20 cellular contexts compared by ENCODE assay signal in the genomic region with DNA sequence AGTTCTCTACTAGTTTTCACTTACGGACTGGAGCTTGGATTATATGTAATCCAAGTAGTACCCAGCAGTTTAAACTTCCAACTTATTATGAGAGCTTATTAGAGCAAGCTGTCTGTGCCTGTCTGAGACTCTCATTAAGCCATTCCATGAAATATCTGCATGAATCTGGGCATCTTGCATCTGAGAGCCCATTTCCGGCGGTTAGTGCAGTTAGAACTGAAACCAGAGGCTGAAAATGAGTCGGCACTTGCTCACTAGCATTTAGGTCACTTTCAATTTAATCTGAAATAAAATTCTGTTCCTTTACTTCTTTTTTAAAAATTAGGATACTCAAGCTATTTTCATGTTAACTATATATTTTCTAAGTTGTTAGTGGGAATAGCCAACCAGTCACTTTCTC.
"Had no signal": no experiment of that assay in that cellular context is flagged by ENCODE, and none has a peak within 500 bp of the region (broad histone marks: within the 10 kb centered on the region; RNA-seq: fewer than 3 reads in every experiment).

No MANE protein-coding gene starts in this region.

- H3K27ac Mint-ChIP-seq: activated CD8-positive, alpha-beta memory T cell treated with anti-CD3 and anti-CD28 coated beads, Interleukin-2, amount 10 ng/mL, durations not matched to agents 7 days and 5 days; activated naive CD4-positive, alpha-beta T cell treated with anti-CD3 and anti-CD28 coated beads, Interleukin-2, amount 50 U/mL, for 24 hours; activated T-cell treated with anti-CD3 and anti-CD28 coated beads, Interleukin-2, amount 50 U/mL, for 24 hours; nephron progenitor cell had no signal

- H3K9me3 Mint-ChIP-seq: activated naive CD4-positive, alpha-beta T cell treated with anti-CD3 and anti-CD28 coated beads, Interleukin-2, amount 50 U/mL, for 24 hours; activated T-cell treated with anti-CD3 and anti-CD28 coated beads, Interleukin-2, amount 50 U/mL, for 24 hours; central memory CD8-positive, alpha-beta T cell; nephron progenitor cell had no signal

- H3K27me3 ChIP-seq: body of pancreas, upper lobe of right lung had no signal

- H3K4me3 Mint-ChIP-seq: activated CD8-positive, alpha-beta memory T cell treated with anti-CD3 and anti-CD28 coated beads, Interleukin-2, amount 10 ng/mL, durations not matched to agents 7 days and 5 days; activated naive CD4-positive, alpha-beta T cell treated with anti-CD3 and anti-CD28 coated beads, Interleukin-2, amount 50 U/mL, for 24 hours; activated T-cell treated with anti-CD3 and anti-CD28 coated beads, Interleukin-2, amount 50 U/mL, for 24 hours; central memory CD8-positive, alpha-beta T cell; nephron progenitor cell had no signal

- H3K36me3 ChIP-seq: upper lobe of right lung had no signal

- ATAC-seq: activated CD4-positive, CD25-positive, alpha-beta regulatory T cell treated with anti-CD3 and anti-CD28 coated beads, Interleukin-2, amount 50 U/mL, for 24 hours; activated CD8-positive, alpha-beta memory T cell treated with anti-CD3 and anti-CD28 coated beads, Interleukin-2, amount 10 ng/mL, durations not matched to agents 7 days and 5 days; body of pancreas; left ventricle myocardium superior; psoas muscle; sciatic nerve; stimulated activated naive CD8-positive, alpha-beta T cell treated with anti-CD3 and anti-CD28 coated beads, Interleukin-15, Interleukin-2, amounts not matched to agents 100 U/mL and 50 U/mL, for 24 hours; upper lobe of right lung had no signal

- DNase-seq: activated CD4-positive, alpha-beta T cell treated with anti-CD3 and anti-CD28 coated beads, Interleukin-2, amount 50 U/mL, for 48 hours; activated CD8-positive, alpha-beta memory T cell treated with anti-CD3 and anti-CD28 coated beads, Interleukin-2, amount 10 ng/mL, durations not matched to agents 7 days and 5 days; activated effector memory CD4-positive, alpha-beta T cell treated with Interleukin-2 at 50 U/mL for 16 hours; activated T-cell treated with anti-CD3 and anti-CD28 coated beads, Interleukin-2, amount 50 U/mL, for 24 hours; body of pancreas; cortex of kidney; effector memory CD4-positive, alpha-beta T cell; kidney; left ventricle myocardium superior; mesendoderm; nephron progenitor cell; psoas muscle; stimulated activated CD4-positive, alpha-beta T cell treated with anti-CD3 and anti-CD28 coated beads, Interleukin-12 subunit alpha, Interleukin-12 subunit beta, amount 100 ng/mL, for 4 hours; stimulated activated naive CD8-positive, alpha-beta T cell treated with anti-CD3 and anti-CD28 coated beads, Interleukin-15, Interleukin-2, amounts not matched to agents 100 U/mL and 50 U/mL, for 24 hours; upper lobe of right lung had no signal

- H2AFZ ChIP-seq: hepatocyte had no signal

- H3K4me1 ChIP-seq: body of pancreas, psoas muscle, upper lobe of right lung had no signal

- H3K4me2 ChIP-seq: hepatocyte had no signal

- H3K79me2 ChIP-seq: hepatocyte had no signal

- H3K4me1 Mint-ChIP-seq: activated CD8-positive, alpha-beta memory T cell treated with anti-CD3 and anti-CD28 coated beads, Interleukin-2, amount 10 ng/mL, durations not matched to agents 7 days and 5 days; activated naive CD4-positive, alpha-beta T cell treated with anti-CD3 and anti-CD28 coated beads, Interleukin-2, amount 50 U/mL, for 24 hours; central memory CD8-positive, alpha-beta T cell had no signal

- H3K27ac ChIP-seq: body of pancreas, hepatocyte, psoas muscle, upper lobe of right lung had no signal

- H3K4me3 ChIP-seq: body of pancreas, hepatocyte, psoas muscle, upper lobe of right lung had no signal

- H3K9me3 ChIP-seq: body of pancreas, psoas muscle, upper lobe of right lung had no signal

- H3K36me3 Mint-ChIP-seq: activated CD8-positive, alpha-beta memory T cell treated with anti-CD3 and anti-CD28 coated beads, Interleukin-2, amount 10 ng/mL, durations not matched to agents 7 days and 5 days; activated naive CD4-positive, alpha-beta T cell treated with anti-CD3 and anti-CD28 coated beads, Interleukin-2, amount 50 U/mL, for 24 hours had no signal
